In the genomic region with DNA sequence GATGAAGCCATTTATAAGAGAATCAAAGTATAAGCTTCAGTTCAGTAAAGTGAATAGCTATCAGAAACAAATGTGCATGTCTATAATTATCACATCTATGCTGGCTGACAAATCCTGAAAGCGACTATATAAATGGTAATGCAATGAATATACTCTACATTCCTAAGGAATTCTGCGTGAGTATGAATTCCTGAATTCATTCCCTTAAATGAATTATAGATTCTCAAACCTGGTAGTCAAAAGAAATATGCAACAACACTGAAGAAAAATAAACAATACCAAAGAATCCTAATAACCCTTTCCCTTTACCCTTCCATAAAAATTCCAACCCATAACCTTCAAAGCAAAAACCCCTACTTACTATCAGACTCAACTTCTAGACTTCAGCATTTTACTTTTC, we compare ENCODE assay signal across 26 cellular contexts.
DNase-seq lines count a peak whose midpoint lies in the region; ATAC-seq, FAIRE-seq and TF ChIP-seq lines count a peak whose summit lies in the region.
"Had no signal": no experiment of that assay in that cellular context is flagged by ENCODE, and none has a peak within 500 bp of the region (broad histone marks: within the 10 kb centered on the region; RNA-seq: fewer than 3 reads in every experiment).

No MANE protein-coding gene starts in this region.

- TF ChIP-seq CTCF in SK-N-SH (IDR thresholded peaks at IDR 0.05) (no peak), IMR-90 (conservative IDR thresholded peaks at IDR 0.05; ENCODE audit: low read depth, low read length) (no peak), osteocyte (IDR thresholded peaks at IDR 0.05) (no peak), Peyer's patch (IDR thresholded peaks at IDR 0.05) (no peak)

- H3K56ac ChIP-seq in IMR-90 (ENCODE audit: extremely low read depth, insufficient read depth, low read length) = no peak overlapping the region

- H3K4me1 Mint-ChIP-seq in memory B cell (peaks cover 25% of the 10 kb centered on the region), osteocyte (ENCODE audit: unreplicated experiment) (peaks cover 36% of the 10 kb centered on the region)
- H3K4me1 Mint-ChIP-seq: CD8-positive, alpha-beta memory T cell had no signal

- H3K36me3 Mint-ChIP-seq in memory B cell = no peaks in the 10 kb centered on the region
- no peaks in the 10 kb centered on the region for H3K36me3 Mint-ChIP-seq in osteocyte (ENCODE audit: unreplicated experiment)
- H3K36me3 Mint-ChIP-seq: CD14-positive monocyte; CD8-positive, alpha-beta memory T cell had no signal

- TF ChIP-seq EP300 in SK-N-SH (IDR thresholded peaks at IDR 0.05; ENCODE audit: borderline replicate concordance in 1 of 2, low read depth in 1 of 2, low read length in 1 of 2) = no peak

- H3K4ac ChIP-seq in IMR-90 (ENCODE audit: low read depth, low read length) = no peak overlapping the region

- no peak for TF ChIP-seq RAD21 in SK-N-SH (IDR thresholded peaks at IDR 0.05; ENCODE audit: low read length)
- no peak for TF ChIP-seq RAD21 in IMR-90 (IDR thresholded peaks at IDR 0.05; ENCODE audit: low read length)

- H4K20me1 ChIP-seq in SK-N-SH (ENCODE audit: insufficient read depth) (no peaks in the 10 kb centered on the region), IMR-90 (ENCODE audit: insufficient read depth, low read length) (no peaks in the 10 kb centered on the region)
- H4K20me1 ChIP-seq: BLaER1 treated with 17β-estradiol and CSF1 and Interleukin-3, amounts not matched to agents 10 nM and 100 nM had no signal

- POLR2A ChIA-PET in SK-N-SH (lab: Yijun Ruan, JAX) (no interaction called here), IMR-90 (lab: Charles Lee; ENCODE audit: unreplicated experiment) (no interaction called here)

- no peak for DNase-seq in SK-N-SH
- DNase-seq in IMR-90 = peak; percentile 1
- no peak for DNase-seq in memory B cell (ENCODE audit: low spot score in 2 of 2)
- no peak for DNase-seq in osteocyte (ENCODE audit: extremely low spot score, unreplicated experiment)
- DNase-seq in AML-193 (lab: John Stamatoyannopoulos, UW) = no peak
- DNase-seq in small intestine = no peak
- no peak for DNase-seq in Peyer's patch
- DNase-seq: BE2C; CD4-positive, alpha-beta T cell; CD8-positive, alpha-beta memory T cell; DMS 273 treated with DMSO at 0.1 percent for 48 hours; DMS53; DMS79 treated with DMSO at 0.1 percent for 48 hours; GDM1; GM23248; H7; HCEC 1CT had no signal

- H3K4me3 Mint-ChIP-seq in memory B cell (no peak overlapping the region), osteocyte (ENCODE audit: unreplicated experiment) (no peak overlapping the region)
- H3K4me3 Mint-ChIP-seq: CD14-positive monocyte; CD4-positive, alpha-beta T cell; CD8-positive, alpha-beta memory T cell had no signal

- H3K27me3 Mint-ChIP-seq in memory B cell = no peaks in the 10 kb centered on the region
- no peaks in the 10 kb centered on the region for H3K27me3 Mint-ChIP-seq in osteocyte (ENCODE audit: unreplicated experiment)
- H3K27me3 Mint-ChIP-seq: CD4-positive, alpha-beta T cell; CD8-positive, alpha-beta memory T cell had no signal

- H3K4me3 ChIP-seq in SK-N-SH (ENCODE audit: low read depth in 2 of 2, low read length in 1 of 2) (no peak overlapping the region), IMR-90 (ENCODE audit: insufficient read depth, low read depth, low read length) (no peak overlapping the region), small intestine (ENCODE audit: low read depth in 1 of 2, low read length in 2 of 2) (no peak overlapping the region), Peyer's patch (no peak overlapping the region)
- H3K4me3 ChIP-seq: BLaER1 treated with 17β-estradiol and CSF1 and Interleukin-3, amounts not matched to agents 10 nM and 100 nM; GM12878; GM23248 had no signal

- H2BK15ac ChIP-seq in IMR-90 (ENCODE audit: low read depth, low read length) = no peak overlapping the region

- H3K36me3 ChIP-seq in SK-N-SH (replicated peaks in 1 of 2; ENCODE audit: control insufficient read depth in 1 of 2, insufficient read depth in 2 of 2, low read length in 1 of 2) (no peaks in the 10 kb centered on the region), IMR-90 (ENCODE audit: control insufficient read depth, insufficient read depth, low read length) (no peaks in the 10 kb centered on the region), small intestine (ENCODE audit: control insufficient read depth in 2 of 2, insufficient read depth in 2 of 2, low read length in 2 of 2) (no peaks in the 10 kb centered on the region), Peyer's patch (no peaks in the 10 kb centered on the region)
- H3K36me3 ChIP-seq: BE2C; BLaER1 treated with 17β-estradiol and CSF1 and Interleukin-3, amounts not matched to agents 10 nM and 100 nM had no signal

- H3K9me3 ChIP-seq in SK-N-SH (no peaks in the 10 kb centered on the region), IMR-90 (ENCODE audit: control insufficient read depth, insufficient read depth, low read length) (no peaks in the 10 kb centered on the region), small intestine (ENCODE audit: control insufficient read depth, low read depth) (no peaks in the 10 kb centered on the region), Peyer's patch (no peaks in the 10 kb centered on the region)
- H3K9me3 ChIP-seq: BE2C; BLaER1 treated with 17β-estradiol and CSF1 and Interleukin-3, amounts not matched to agents 10 nM and 100 nM had no signal

- no peaks in the 10 kb centered on the region for H3K79me1 ChIP-seq in IMR-90 (ENCODE audit: low read depth in 1 of 2, low read length in 2 of 2)

- ATAC-seq in SK-N-SH treated with all-trans-retinoic acid at 6 μM for 48 hours (peak; percentile 17; the same call in 2 of the 3 replicates), IMR-90 (ENCODE audit: low read depth) (peak; percentile 51), memory B cell (ENCODE audit: low read depth) (no peak)
- ATAC-seq: GM12878 had no signal

- CTCF ChIA-PET in SK-N-SH (lab: Yijun Ruan, JAX) = no interaction called here
- CTCF ChIA-PET in IMR-90 (lab: Yijun Ruan, JAX) = interaction anchor here (0.5 to 0.6 kb wide), 2 partner anchors 10 kb away, joined by 3 read pairs; no protein-coding TSS in a partner anchor

- H3K14ac ChIP-seq in IMR-90 (replicated peaks; ENCODE audit: low read depth, low read length) = no peak overlapping the region

- peaks cover 9% of the 10 kb centered on the region for H3F3A ChIP-seq in SK-N-SH (replicated peaks; ENCODE audit: insufficient read depth)

- no peak for FAIRE-seq in small intestine (lab: Jason Lieb, UNC)
- FAIRE-seq: A204.1, D721Med, GM12878, GM19239, H1 had no signal

- H2BK5ac ChIP-seq in IMR-90 (ENCODE audit: low read depth, low read length, poor library complexity, severe bottlenecking) = no peak overlapping the region

- H3K27ac ChIP-seq in SK-N-SH (ENCODE audit: low read depth in 2 of 2, low read length in 1 of 2) (no peak overlapping the region; a peak in 1 of 4 replicates), IMR-90 (ENCODE audit: insufficient read depth, low read length) (no peak overlapping the region), small intestine (ENCODE audit: low read depth in 1 of 2, low read length in 1 of 2) (no peak overlapping the region), Peyer's patch (no peak overlapping the region)
- H3K27ac ChIP-seq: 22Rv1; BLaER1 treated with 17β-estradiol and CSF1 and Interleukin-3, amounts not matched to agents 10 nM and 100 nM; GM23248 had no signal

- H3K4me2 ChIP-seq in SK-N-SH (no peak overlapping the region), IMR-90 (ENCODE audit: low read depth, low read length) (no peak overlapping the region)
- H3K4me2 ChIP-seq: BLaER1 treated with 17β-estradiol and CSF1 and Interleukin-3, amounts not matched to agents 10 nM and 100 nM had no signal

- H4K91ac ChIP-seq in IMR-90 (ENCODE audit: insufficient read depth, low read depth, low read length) = no peak overlapping the region

- H4K5ac ChIP-seq in IMR-90 (ENCODE audit: low read depth, low read length) = no peak overlapping the region

- H3K9ac ChIP-seq in SK-N-SH (no peak overlapping the region), IMR-90 (ENCODE audit: low read depth, low read length) (no peak overlapping the region)
- H3K9ac ChIP-seq: BLaER1 treated with 17β-estradiol and CSF1 and Interleukin-3, amounts not matched to agents 10 nM and 100 nM; GM23248 had no signal

- H3K27ac Mint-ChIP-seq in memory B cell (peak overlapping the region; percentile 1), osteocyte (ENCODE audit: unreplicated experiment) (peak overlapping the region; percentile 11)
- H3K27ac Mint-ChIP-seq: CD4-positive, alpha-beta T cell; CD8-positive, alpha-beta memory T cell had no signal

- no peak overlapping the region for H2BK120ac ChIP-seq in IMR-90 (ENCODE audit: low read depth, low read length)

- no peak overlapping the region for H3K18ac ChIP-seq in IMR-90 (ENCODE audit: low read depth, low read length)

- WGBS in SK-N-SH (ENCODE audit: low lambda C conversion rate) = 74% methylated on average over 2 of the region's 2 CpGs
- no CpG with 5 or more reads among the region's 2 CpGs for WGBS in IMR-90 (ENCODE audit: extremely low coverage in 2 of 2, insufficient read length in 1 of 2), 2 experiments
- WGBS in small intestine, 3 donors = 86 to 97% (median 92%) methylated on average over 2 of the region's 2 CpGs

- dilution Hi-C loops in IMR-90 (cut with HindIII; ENCODE audit: low sequenced_read_pairs, unreplicated experiment) = no loop called here

- H3K23ac ChIP-seq in IMR-90 (ENCODE audit: low read depth, low read length) = no peak overlapping the region

- H2AFZ ChIP-seq in SK-N-SH (ENCODE audit: low read depth) = no peak overlapping the region
- no peak overlapping the region for H2AFZ ChIP-seq in IMR-90 (replicated peaks; ENCODE audit: low read length, poor library complexity)
- H2AFZ ChIP-seq: GM23248 had no signal

- peaks cover 11 to 16% of the 10 kb centered on the region in 2 experiments; a peak in 2 of 4 replicates for H3K4me1 ChIP-seq in SK-N-SH (ENCODE audit: control insufficient read depth in 1 of 2, insufficient read depth in 2 of 2, low read depth in 1 of 2, low read length in 1 of 2)
- H3K4me1 ChIP-seq in IMR-90 (ENCODE audit: control insufficient read depth, insufficient read depth, low read length) = no peaks in the 10 kb centered on the region
- no peaks in the 10 kb centered on the region for H3K4me1 ChIP-seq in small intestine (ENCODE audit: control insufficient read depth in 2 of 2, insufficient read depth in 1 of 2, low read depth in 1 of 2, low read length in 1 of 2)
- no peaks in the 10 kb centered on the region for H3K4me1 ChIP-seq in Peyer's patch
- H3K4me1 ChIP-seq: BE2C; BLaER1 treated with 17β-estradiol and CSF1 and Interleukin-3, amounts not matched to agents 10 nM and 100 nM had no signal

- TF ChIP-seq POLR2A in IMR-90 (IDR thresholded peaks at IDR 0.05; ENCODE audit: low read depth, low read length) = no peak
- TF ChIP-seq POLR2A in Peyer's patch (IDR thresholded peaks at IDR 0.05) = no peak

- H3K9me3 Mint-ChIP-seq in memory B cell (no peaks in the 10 kb centered on the region), osteocyte (ENCODE audit: unreplicated experiment) (no peaks in the 10 kb centered on the region)
- H3K9me3 Mint-ChIP-seq: CD4-positive, alpha-beta T cell had no signal

- in situ Hi-C loops in IMR-90 (cut with MboI; ENCODE audit: low sequenced_read_pairs) = no loop called here

- H4K8ac ChIP-seq in IMR-90 (ENCODE audit: low read depth in 2 of 2, low read length in 2 of 2) = no peak overlapping the region

- H3K9me2 ChIP-seq in SK-N-SH = no peaks in the 10 kb centered on the region

- no peaks in the 10 kb centered on the region for H3K79me2 ChIP-seq in SK-N-SH (ENCODE audit: insufficient read depth)

- intact Hi-C loops in IMR-90 (cut with micrococcal nuclease) = no loop called here

- H2BK20ac ChIP-seq in IMR-90 (ENCODE audit: low read depth, low read length) = no peak overlapping the region

- no peak overlapping the region for H2AK5ac ChIP-seq in IMR-90 (ENCODE audit: low read depth, low read length)

- peaks cover 3% of the 10 kb centered on the region; the same call in 1 of the 2 replicates for H3K9me1 ChIP-seq in IMR-90 (ENCODE audit: insufficient read depth, low read length)

- BruUV-seq in IMR-90 (replicated peaks; lab: Mats Ljungman, UMichigan) = no TSS peak

- no peaks in the 10 kb centered on the region for H3K27me3 ChIP-seq in SK-N-SH (ENCODE audit: insufficient read depth)
- no peaks in the 10 kb centered on the region for H3K27me3 ChIP-seq in IMR-90 (ENCODE audit: control insufficient read depth, insufficient read depth, low read length)
- no peaks in the 10 kb centered on the region for H3K27me3 ChIP-seq in small intestine (ENCODE audit: control insufficient read depth in 2 of 2, insufficient read depth in 2 of 2, low read length in 2 of 2)
- no peaks in the 10 kb centered on the region for H3K27me3 ChIP-seq in Peyer's patch
- H3K27me3 ChIP-seq: BE2C; BLaER1 treated with 17β-estradiol and CSF1 and Interleukin-3, amounts not matched to agents 10 nM and 100 nM had no signal

- no peak overlapping the region for H2AK9ac ChIP-seq in IMR-90 (replicated peaks; ENCODE audit: low read depth, low read length, poor library complexity)
